1 cellular context compared by ENCODE assay signal in the genomic region with DNA sequence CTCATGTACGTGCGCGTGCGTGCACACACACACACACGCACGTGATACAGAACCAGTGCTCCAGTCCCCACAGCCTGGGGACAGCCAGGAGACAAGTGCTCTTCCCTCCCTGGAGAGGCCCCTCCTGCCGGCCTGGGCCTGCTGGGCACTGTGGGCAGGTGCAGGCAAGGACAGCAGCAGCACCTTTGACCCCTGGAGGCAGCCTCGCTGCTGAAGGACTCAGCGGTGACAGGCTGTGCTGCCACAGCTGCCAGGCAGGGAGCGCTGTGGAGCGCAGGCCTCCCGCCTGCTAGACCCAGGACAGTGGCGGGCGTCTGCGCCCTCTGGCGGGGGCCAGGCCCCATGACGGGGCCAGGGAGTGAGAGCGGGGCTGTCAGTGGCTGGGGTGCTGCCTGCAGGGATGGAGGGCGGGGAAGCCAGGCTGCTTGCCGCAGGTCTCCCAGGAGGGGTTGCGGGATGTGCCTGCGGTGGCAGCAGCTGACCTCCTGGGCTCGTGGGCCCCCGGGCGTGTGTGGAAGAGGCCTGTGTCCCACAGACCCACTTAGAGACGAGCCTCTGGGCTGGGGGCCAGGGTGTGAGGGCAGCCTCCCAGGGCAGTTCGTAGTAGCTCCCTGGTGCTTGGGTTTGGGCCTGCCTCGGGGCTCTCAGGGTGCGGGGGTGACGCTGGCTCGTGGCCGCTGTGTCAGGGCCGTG.
TF ChIP-seq lines count a peak whose summit lies in the region.

No MANE protein-coding gene starts in this region.

TF ChIP-seq in K562, 482 proteins besides CTCF, POLR2A, EP300 and RAD21 (continued from another document and continues in another):
- TF ChIP-seq TRIM28 (IDR thresholded peaks at IDR 0.05) (no peak), EHMT2 (IDR thresholded peaks at IDR 0.05) (no peak), MAFK (IDR thresholded peaks at IDR 0.05; ENCODE audit: low read length) (no peak), SNRNP70 (optimal IDR thresholded peaks at IDR 0.05; ENCODE audit: low read depth, low read length) (no peak), PCBP1 (IDR thresholded peaks at IDR 0.05; ENCODE audit: low read depth, low read length, poor library complexity, severe bottlenecking) (peak; percentile 53), ZNF280A (IDR thresholded peaks at IDR 0.05; ENCODE audit: low read depth, partially characterized antibody) (no peak), ESRRA (IDR thresholded peaks at IDR 0.05; ENCODE audit: borderline replicate concordance, low read depth) (peak; percentile 91), SETDB1 (IDR thresholded peaks at IDR 0.05; ENCODE audit: low read length) (no peak), MBD2 (IDR thresholded peaks at IDR 0.05; ENCODE audit: borderline replicate concordance, low read depth) (no peak), ZNF277 (CRISPR knock-in tag; IDR thresholded peaks at IDR 0.05; ENCODE audit: borderline replicate concordance) (no peak), RFX1 (IDR thresholded peaks at IDR 0.05) (no peak), MEF2D (tag; conservative IDR thresholded peaks at IDR 0.05; ENCODE audit: low read depth) (no peak), RBFOX2 (IDR thresholded peaks at IDR 0.05; ENCODE audit: low read depth, low read length) (0 out of 2 replicates have a peak, but pooled peaks have one; percentile 33), MTF1 (CRISPR knock-in tag; IDR thresholded peaks at IDR 0.05; ENCODE audit: borderline replicate concordance) (no peak), SMAD4 (CRISPR knock-in tag; conservative IDR thresholded peaks at IDR 0.05) (peak; percentile 78), RBM15 (IDR thresholded peaks at IDR 0.05; ENCODE audit: insufficient read depth, low read length) (no peak), SIRT6 (IDR thresholded peaks at IDR 0.05; ENCODE audit: low read depth, low read length) (no peak), ZFP91 (CRISPR knock-in tag; IDR thresholded peaks at IDR 0.05) (no peak), MTA2 (IDR thresholded peaks at IDR 0.05; ENCODE audit: low read depth) (no peak), E2F8 (IDR thresholded peaks at IDR 0.05; ENCODE audit: low read depth, partially characterized antibody) (no peak), HES1 (IDR thresholded peaks at IDR 0.05; ENCODE audit: low read depth) (no peak), ZNF140 (CRISPR knock-in tag; IDR thresholded peaks at IDR 0.05) (no peak), CHD1 (IDR thresholded peaks at IDR 0.05; ENCODE audit: low read length) (no peak), ARID4B (CRISPR knock-in tag; IDR thresholded peaks at IDR 0.05) (peak; percentile 60), RBM22 (IDR thresholded peaks at IDR 0.05; ENCODE audit: low read depth, low read length, poor library complexity, severe bottlenecking) (peak; percentile 88), ZBTB49 (CRISPR knock-in tag; IDR thresholded peaks at IDR 0.05; ENCODE audit: borderline replicate concordance) (no peak), SRSF3 (IDR thresholded peaks at IDR 0.05; ENCODE audit: insufficient read depth, low read length) (no peak), BCOR (IDR thresholded peaks at IDR 0.05) (peak; percentile 59; the same call in 1 of the 2 replicates), ZNF232 (CRISPR knock-in tag; IDR thresholded peaks at IDR 0.05) (no peak), RB1 (IDR thresholded peaks at IDR 0.05; ENCODE audit: low read depth) (peak; percentile 99), TOE1 (IDR thresholded peaks at IDR 0.05; ENCODE audit: borderline replicate concordance) (no peak), TOE1 (CRISPR knock-in tag; IDR thresholded peaks at IDR 0.05; ENCODE audit: borderline replicate concordance, low read depth) (no peak)
- TF ChIP-seq, protein P1, sequence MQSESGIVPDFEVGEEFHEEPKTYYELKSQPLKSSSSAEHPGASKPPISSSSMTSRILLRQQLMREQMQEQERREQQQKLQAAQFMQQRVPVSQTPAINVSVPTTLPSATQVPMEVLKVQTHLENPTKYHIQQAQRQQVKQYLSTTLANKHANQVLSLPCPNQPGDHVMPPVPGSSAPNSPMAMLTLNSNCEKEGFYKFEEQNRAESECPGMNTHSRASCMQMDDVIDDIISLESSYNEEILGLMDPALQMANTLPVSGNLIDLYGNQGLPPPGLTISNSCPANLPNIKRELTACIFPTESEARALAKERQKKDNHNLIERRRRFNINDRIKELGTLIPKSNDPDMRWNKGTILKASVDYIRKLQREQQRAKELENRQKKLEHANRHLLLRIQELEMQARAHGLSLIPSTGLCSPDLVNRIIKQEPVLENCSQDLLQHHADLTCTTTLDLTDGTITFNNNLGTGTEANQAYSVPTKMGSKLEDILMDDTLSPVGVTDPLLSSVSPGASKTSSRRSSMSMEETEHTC (IDR thresholded peaks at IDR 0.05): no peak
- TF ChIP-seq, protein P2, sequence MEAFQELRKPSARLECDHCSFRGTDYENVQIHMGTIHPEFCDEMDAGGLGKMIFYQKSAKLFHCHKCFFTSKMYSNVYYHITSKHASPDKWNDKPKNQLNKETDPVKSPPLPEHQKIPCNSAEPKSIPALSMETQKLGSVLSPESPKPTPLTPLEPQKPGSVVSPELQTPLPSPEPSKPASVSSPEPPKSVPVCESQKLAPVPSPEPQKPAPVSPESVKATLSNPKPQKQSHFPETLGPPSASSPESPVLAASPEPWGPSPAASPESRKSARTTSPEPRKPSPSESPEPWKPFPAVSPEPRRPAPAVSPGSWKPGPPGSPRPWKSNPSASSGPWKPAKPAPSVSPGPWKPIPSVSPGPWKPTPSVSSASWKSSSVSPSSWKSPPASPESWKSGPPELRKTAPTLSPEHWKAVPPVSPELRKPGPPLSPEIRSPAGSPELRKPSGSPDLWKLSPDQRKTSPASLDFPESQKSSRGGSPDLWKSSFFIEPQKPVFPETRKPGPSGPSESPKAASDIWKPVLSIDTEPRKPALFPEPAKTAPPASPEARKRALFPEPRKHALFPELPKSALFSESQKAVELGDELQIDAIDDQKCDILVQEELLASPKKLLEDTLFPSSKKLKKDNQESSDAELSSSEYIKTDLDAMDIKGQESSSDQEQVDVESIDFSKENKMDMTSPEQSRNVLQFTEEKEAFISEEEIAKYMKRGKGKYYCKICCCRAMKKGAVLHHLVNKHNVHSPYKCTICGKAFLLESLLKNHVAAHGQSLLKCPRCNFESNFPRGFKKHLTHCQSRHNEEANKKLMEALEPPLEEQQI (IDR thresholded peaks at IDR 0.05): no peak
- TF ChIP-seq, protein P3, sequence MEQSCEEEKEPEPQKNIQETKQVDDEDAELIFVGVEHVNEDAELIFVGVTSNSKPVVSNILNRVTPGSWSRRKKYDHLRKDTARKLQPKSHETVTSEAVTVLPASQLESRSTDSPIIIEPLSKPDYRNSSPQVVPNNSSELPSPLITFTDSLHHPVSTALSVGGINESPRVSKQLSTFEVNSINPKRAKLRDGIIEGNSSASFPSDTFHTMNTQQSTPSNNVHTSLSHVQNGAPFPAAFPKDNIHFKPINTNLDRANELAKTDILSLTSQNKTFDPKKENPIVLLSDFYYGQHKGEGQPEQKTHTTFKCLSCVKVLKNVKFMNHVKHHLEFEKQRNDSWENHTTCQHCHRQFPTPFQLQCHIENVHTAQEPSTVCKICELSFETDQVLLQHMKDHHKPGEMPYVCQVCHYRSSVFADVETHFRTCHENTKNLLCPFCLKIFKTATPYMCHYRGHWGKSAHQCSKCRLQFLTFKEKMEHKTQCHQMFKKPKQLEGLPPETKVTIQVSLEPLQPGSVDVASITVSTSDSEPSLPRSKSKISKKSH (CRISPR knock-in tag; IDR thresholded peaks at IDR 0.05): no peak
